ENCODE assay signal across 2 cellular contexts in genomic region chr1:167161762-167162161, GRCh38.
TF ChIP-seq lines count a peak whose summit lies in the region.

No MANE protein-coding gene starts in this region.

TF ChIP-seq in K562, 482 proteins besides CTCF, POLR2A, EP300 and RAD21:
- TF ChIP-seq GATA2 (CRISPR knock-in tag; IDR thresholded peaks at IDR 0.05) (no peak), POLR2AphosphoS5 (IDR thresholded peaks at IDR 0.05; ENCODE audit: control insufficient read depth, insufficient read depth, low read depth, low read length) (no peak), FOXO4 (CRISPR knock-in tag; IDR thresholded peaks at IDR 0.05) (no peak), TFAM (CRISPR knock-in tag; conservative IDR thresholded peaks at IDR 0.05) (no peak), MTF1 (CRISPR knock-in tag; IDR thresholded peaks at IDR 0.05; ENCODE audit: borderline replicate concordance) (no peak), CEBPB (tag; IDR thresholded peaks at IDR 0.05) (peak; percentile 88), SREBF1 (IDR thresholded peaks at IDR 0.05; ENCODE audit: borderline replicate concordance, low read depth, low read length) (no peak), MXD1 (CRISPR knock-in tag; IDR thresholded peaks at IDR 0.05; ENCODE audit: borderline replicate concordance, poor library complexity, severe bottlenecking) (no peak), STAT5A (IDR thresholded peaks at IDR 0.05; ENCODE audit: borderline replicate concordance, low read length) (0 out of 2 replicates have a peak, but pooled peaks have one; percentile 22), YY1 (IDR thresholded peaks at IDR 0.05; ENCODE audit: borderline replicate concordance in 1 of 3, control insufficient read depth in 1 of 3, extremely low read depth in 1 of 3, insufficient read depth in 3 of 3, insufficient read length in 1 of 3, insufficient replicate concordance in 2 of 3, low read depth in 1 of 3, low read length in 2 of 3) (no peak), ZBTB11 (CRISPR knock-in tag; IDR thresholded peaks at IDR 0.05) (no peak), CEBPG (CRISPR knock-in tag; IDR thresholded peaks at IDR 0.05) (no peak), CEBPG (tag; conservative IDR thresholded peaks at IDR 0.05 in 1 of 2, IDR thresholded peaks at IDR 0.05 in 1 of 2) (peak; percentile 27 to 64)

TF ChIP-seq in SK-N-SH treated with all-trans-retinoic acid at 6 μM for 48 hours, 23 proteins besides CTCF, POLR2A, EP300 and RAD21:
- TF ChIP-seq ZNF8 (CRISPR knock-in tag; IDR thresholded peaks at IDR 0.05) (no peak), BACH2 (CRISPR knock-in tag; IDR thresholded peaks at IDR 0.05; ENCODE audit: borderline replicate concordance) (no peak), TCF4 (CRISPR knock-in tag; IDR thresholded peaks at IDR 0.05; ENCODE audit: borderline replicate concordance) (no peak), ZNF565 (CRISPR knock-in tag; conservative IDR thresholded peaks at IDR 0.05; ENCODE audit: low read depth) (no peak), GLIS3 (CRISPR knock-in tag; IDR thresholded peaks at IDR 0.05) (no peak), CREB5 (CRISPR knock-in tag; IDR thresholded peaks at IDR 0.05; ENCODE audit: low read depth) (no peak), ZFP30 (CRISPR knock-in tag; IDR thresholded peaks at IDR 0.05) (no peak), CSDC2 (CRISPR knock-in tag; IDR thresholded peaks at IDR 0.05) (no peak), PPARA (CRISPR knock-in tag; IDR thresholded peaks at IDR 0.05; ENCODE audit: borderline replicate concordance) (no peak), ZNF70 (CRISPR knock-in tag; IDR thresholded peaks at IDR 0.05) (no peak), SNAI2 (CRISPR knock-in tag; IDR thresholded peaks at IDR 0.05) (no peak), RARB (CRISPR knock-in tag; IDR thresholded peaks at IDR 0.05) (no peak)
